Comparison of ENCODE assay signal across 8 cellular contexts in genomic region chr14:100317897-100318808, GRCh38. TPM values are rescaled to one million over a fixed set of nuclear protein-coding genes. Genes with fewer than 3 reads are reported as not detected.
A peak's percentile ranks its signal among the peaks of the same experiment; 100 is the strongest.
DNase-seq lines count a peak whose midpoint lies in the region; ATAC-seq and TF ChIP-seq lines count a peak whose summit lies in the region.

No MANE protein-coding gene starts in this region.

- H3K4me1 Mint-ChIP-seq in mesothelial cell of epicardium: no peaks in the 10 kb centered on the region

- H3K27ac Mint-ChIP-seq in mesothelial cell of epicardium: no peak overlapping the region

- H3K27me3 ChIP-seq in dorsolateral prefrontal cortex: no peaks in the 10 kb centered on the region

- no peaks in the 10 kb centered on the region for H3K9me3 Mint-ChIP-seq in mesothelial cell of epicardium

- peak overlapping the region in 52 of 59 donors; percentile 17 to 65 (median 40) for H3K4me3 ChIP-seq in dorsolateral prefrontal cortex

- ATAC-seq in GM19455 (IDR thresholded peaks at IDR 0.05; ENCODE audit: unreplicated experiment): peak; percentile 87
- peak; percentile 88 for ATAC-seq in HG03571 (IDR thresholded peaks at IDR 0.05; ENCODE audit: unreplicated experiment)

- peak; percentile 15 to 87 (median 72) for TF ChIP-seq CTCF in dorsolateral prefrontal cortex (IDR thresholded peaks at IDR 0.05 in 54 of 56, conservative IDR thresholded peaks at IDR 0.05 in 2 of 56; ENCODE audit: low read depth in 1 of 56, partially characterized antibody in 56 of 56)
- peak; percentile 49 for TF ChIP-seq CTCF in mesothelial cell of epicardium (IDR thresholded peaks at IDR 0.05; ENCODE audit: unreplicated experiment)

- DNase-seq in AG20443 (ENCODE audit: low spot score) (peak; percentile 93), dorsolateral prefrontal cortex (peak in 5 of 10 donors; percentile 31 to 68 (median 48)), mesothelial cell of epicardium (ENCODE audit: low spot score in 2 of 2, unreplicated experiment in 2 of 2) (peak in 1 of 2 experiments; percentile 58), SW480 (ENCODE audit: low spot score) (no peak)
- DNase-seq in activated CD4-positive, alpha-beta T cell treated with anti-CD3 and anti-CD28 coated beads for 4 hours: peak; percentile 66 to 70
- DNase-seq in stimulated activated CD8-positive, alpha-beta memory T cell treated with anti-CD3 and anti-CD28 coated beads, Interleukin-4, amount 100 ng/mL, for 1 hour (ENCODE audit: low read depth in 2 of 2, low spot score in 1 of 2): peak; percentile 27 to 54

- H3K4me3 Mint-ChIP-seq in mesothelial cell of epicardium: no peak overlapping the region

- intact Hi-C loops in dorsolateral prefrontal cortex (cut with DNase I): no loop called here

- H3K27ac ChIP-seq in dorsolateral prefrontal cortex: peak overlapping the region in 20 of 59 donors; percentile 3 to 80 (median 20)

- H3K36me3 Mint-ChIP-seq in mesothelial cell of epicardium: no peaks in the 10 kb centered on the region

- no peaks in the 10 kb centered on the region for H3K27me3 Mint-ChIP-seq in mesothelial cell of epicardium (ENCODE audit: low read depth)

RNA-seq across cellular contexts. Expression of gene SLC25A47, which starts 5.0 kb away (rescaled TPM):
- total RNA-seq in dorsolateral prefrontal cortex: under 1 TPM in 5 of 120 experiments, not detected in 115; 0.28 to 0.36 (median 0.32) TPM
- 0.14 TPM in 1 of 3 replicates, not detected in the others for total RNA-seq in mesothelial cell of epicardium

RNA-seq across cellular contexts. Expression of gene SLC25A29, which starts 11.9 kb away (rescaled TPM):
- total RNA-seq in dorsolateral prefrontal cortex (100 to 1,000 TPM in 65 of 120 experiments, 10 to 100 TPM in 55; 58.8 to 204 (median 102) TPM), mesothelial cell of epicardium (102 to 103 TPM (median 102 TPM) in 3 replicates)

RNA-seq across cellular contexts. Expression of gene WDR25, which starts 58.1 kb away (rescaled TPM):
- total RNA-seq in dorsolateral prefrontal cortex (10 to 100 TPM in 107 of 120 experiments, 1 to 10 TPM in 13; 7.7 to 18.9 (median 12.5) TPM), mesothelial cell of epicardium (12.7 to 13.8 TPM (median 12.9 TPM) in 3 replicates)
